In the genomic region with DNA sequence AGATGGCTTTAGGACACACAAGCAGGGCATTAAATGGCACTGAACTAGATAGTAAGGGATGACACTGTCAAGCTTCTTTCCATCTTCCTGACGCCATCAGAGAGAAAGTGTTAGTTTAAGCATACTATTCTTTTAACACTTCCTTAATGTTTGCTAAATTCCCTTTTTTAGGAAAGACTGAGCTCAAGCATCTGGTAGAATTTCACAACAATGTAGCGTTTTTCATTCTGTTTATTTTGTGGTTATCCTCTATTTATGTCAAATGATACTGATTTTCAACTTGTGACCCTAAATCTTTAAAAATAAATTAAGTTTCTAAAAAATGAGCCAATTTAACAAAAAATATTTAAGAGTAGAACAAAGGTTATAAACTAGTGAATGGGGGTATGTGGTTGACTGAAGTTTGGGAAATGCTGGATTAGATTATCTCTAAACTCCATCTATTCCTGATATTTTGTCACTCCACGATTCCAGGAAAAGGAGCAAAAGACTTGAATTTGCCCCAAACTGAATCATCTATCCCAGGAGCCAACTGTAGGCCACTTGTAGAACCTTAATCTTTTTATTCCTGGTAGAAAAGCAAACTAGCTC, we compare ENCODE assay signal across 19 cellular contexts.
DNase-seq lines count a peak whose midpoint lies in the region; ATAC-seq and TF ChIP-seq lines count a peak whose summit lies in the region.
"Had no signal": no experiment of that assay in that cellular context is flagged by ENCODE, and none has a peak within 500 bp of the region (broad histone marks: within the 10 kb centered on the region; RNA-seq: fewer than 3 reads in every experiment).

No MANE protein-coding gene starts in this region.

- H3K4me3 ChIP-seq in fibroblast of villous mesenchyme (ENCODE audit: low read depth, low read length) = no peak overlapping the region
- H3K4me3 ChIP-seq in skin epidermis = no peak overlapping the region
- H3K4me3 ChIP-seq: heart left ventricle had no signal

- H3K27me3 Mint-ChIP-seq in CD14-positive monocyte (ENCODE audit: low read depth in 3 of 3) = peaks cover 0 to 3% (median 0%) of the 10 kb centered on the region in 3 donors
- H3K27me3 Mint-ChIP-seq in effector memory CD8-positive, alpha-beta T cell = no peaks in the 10 kb centered on the region
- H3K27me3 Mint-ChIP-seq: activated naive CD8-positive, alpha-beta T cell treated with anti-CD3 and anti-CD28 coated beads, Interleukin-2, amount 50 U/mL, for 24 hours; B cell; central memory CD8-positive, alpha-beta T cell had no signal

- TF ChIP-seq CTCF in CD14-positive monocyte (IDR thresholded peaks at IDR 0.05) (no peak), fibroblast of villous mesenchyme (IDR thresholded peaks at IDR 0.05; ENCODE audit: insufficient read depth, low read depth, low read length) (no peak)

- peak overlapping the region in 18 of 21 experiments; percentile 3 to 88 (median 80) for H3K27ac ChIP-seq in skin epidermis

- intact Hi-C loops in CD14-positive monocyte (cut with micrococcal nuclease) = loop anchor here in 1 of 2 donors (2.0 to 5.0 kb wide), 2 partner anchors 19 to 140 kb away; no protein-coding TSS in a partner anchor

- peak overlapping the region in 4 of 7 donors; percentile 50 to 100 (median 98) for H3K27ac Mint-ChIP-seq in CD14-positive monocyte
- H3K27ac Mint-ChIP-seq in effector memory CD8-positive, alpha-beta T cell = no peak overlapping the region
- H3K27ac Mint-ChIP-seq: B cell had no signal

- H3K36me3 Mint-ChIP-seq in CD14-positive monocyte = no peaks in the 10 kb centered on the region
- no peaks in the 10 kb centered on the region for H3K36me3 Mint-ChIP-seq in effector memory CD8-positive, alpha-beta T cell (ENCODE audit: insufficient read depth)

- no peaks in the 10 kb centered on the region for H3K9me3 Mint-ChIP-seq in CD14-positive monocyte
- H3K9me3 Mint-ChIP-seq in effector memory CD8-positive, alpha-beta T cell = no peaks in the 10 kb centered on the region
- H3K9me3 Mint-ChIP-seq: activated naive CD8-positive, alpha-beta T cell treated with anti-CD3 and anti-CD28 coated beads, Interleukin-2, amount 50 U/mL, for 24 hours; central memory CD8-positive, alpha-beta T cell had no signal

- H3K4me3 Mint-ChIP-seq in CD14-positive monocyte = no peak overlapping the region
- H3K4me3 Mint-ChIP-seq in effector memory CD8-positive, alpha-beta T cell = no peak overlapping the region
- H3K4me3 Mint-ChIP-seq: activated naive CD8-positive, alpha-beta T cell treated with anti-CD3 and anti-CD28 coated beads, Interleukin-2, amount 50 U/mL, for 24 hours; B cell had no signal

- no peak for DNase-seq in CD14-positive monocyte (ENCODE audit: low spot score)
- DNase-seq in M059J (ENCODE audit: low read depth) = peak; percentile 44
- DNase-seq in fibroblast of villous mesenchyme (ENCODE audit: low read depth) = peak; percentile 90
- no peak for DNase-seq in effector memory CD8-positive, alpha-beta T cell
- no peak for DNase-seq in ecto neural progenitor cell (ENCODE audit: low spot score)
- DNase-seq: activated CD4-positive, alpha-beta T cell treated with anti-CD3 and anti-CD28 coated beads, Interleukin-2, amount 50 U/mL, for 1 hour; activated naive CD8-positive, alpha-beta T cell treated with anti-CD3 and anti-CD28 coated beads, Interleukin-2, amount 50 U/mL, for 24 hours; DMS 273 treated with DMSO at 0.1 percent for 48 hours; heart left ventricle; NCI-H2081; NCI-H524 treated with DMSO at 0.1 percent for 48 hours; posterior cingulate gyrus; SK-N-SH; stimulated activated CD4-positive, alpha-beta T cell treated with anti-CD3 and anti-CD28 coated beads, Interleukin-15, amount 100 ng/mL, for 24 hours had no signal

- H3K4me1 Mint-ChIP-seq in CD14-positive monocyte = peaks cover 49% of the 10 kb centered on the region
- peaks cover 16 to 18% of the 10 kb centered on the region in 2 donors for H3K4me1 Mint-ChIP-seq in effector memory CD8-positive, alpha-beta T cell (ENCODE audit: low read depth in 2 of 2)

- ATAC-seq in GM19467 (IDR thresholded peaks at IDR 0.05; ENCODE audit: unreplicated experiment) = no peak
- no peak for ATAC-seq in effector memory CD8-positive, alpha-beta T cell (replicated peaks)
- no peak for ATAC-seq in HG03135 (IDR thresholded peaks at IDR 0.05; ENCODE audit: unreplicated experiment)
- ATAC-seq: activated naive CD8-positive, alpha-beta T cell treated with anti-CD3 and anti-CD28 coated beads, Interleukin-2, amount 50 U/mL, for 24 hours had no signal

Comparison
In these comparisons a context has a peak if more than half of its experiments do, and no peak if none do; other contexts are left out.
1. DNase-seq: peak in M059J (single experiment) and fibroblast of villous mesenchyme (single experiment); none in CD14-positive monocyte (single experiment), effector memory CD8-positive, alpha-beta T cell (0 of 3) and ecto neural progenitor cell (single experiment).
2. H3K27ac Mint-ChIP-seq: peak in CD14-positive monocyte (4 of 7); none in effector memory CD8-positive, alpha-beta T cell (0 of 2).